In the genomic region with DNA sequence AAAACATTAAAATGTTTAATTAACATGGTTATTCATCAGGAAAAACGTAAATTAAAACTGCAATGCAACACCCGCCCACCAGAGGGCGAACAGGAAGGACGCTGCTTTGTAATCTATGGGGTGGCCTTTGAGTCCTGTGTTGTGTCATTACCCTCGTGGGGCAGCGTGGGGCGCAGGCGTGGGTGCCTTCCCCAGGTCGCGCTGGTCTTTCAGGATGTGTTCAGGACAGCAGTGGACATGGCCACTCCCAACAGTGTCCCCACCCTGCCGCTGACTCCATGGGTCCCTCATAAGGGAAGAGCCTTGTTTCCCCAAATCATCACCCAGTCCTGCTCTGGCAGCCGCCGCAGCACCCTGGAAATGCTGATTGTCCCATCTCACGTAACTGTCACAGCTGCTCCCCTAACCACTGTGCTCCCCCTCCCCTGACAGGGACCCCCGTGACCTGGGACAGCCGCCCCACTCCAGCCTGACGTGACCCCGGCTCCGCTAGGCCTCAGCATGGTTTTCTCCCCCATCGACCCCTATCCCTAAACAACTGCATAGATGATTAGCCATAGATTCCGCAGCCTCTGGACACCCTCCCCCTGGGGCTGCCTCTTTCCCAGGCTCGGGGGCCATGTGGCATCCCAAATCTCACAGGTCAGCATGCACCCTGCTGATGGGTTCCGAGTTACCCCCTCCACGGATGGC, we compare ENCODE assay signal across 8 cellular contexts. TPM values are rescaled to one million over a fixed set of nuclear protein-coding genes. Genes with fewer than 3 reads are reported as not detected.
A peak's percentile ranks its signal among the peaks of the same experiment; 100 is the strongest.
DNase-seq lines count a peak whose midpoint lies in the region; ATAC-seq and TF ChIP-seq lines count a peak whose summit lies in the region.

No MANE protein-coding gene starts in this region.

- in situ Hi-C loops in brain microvascular endothelial cell (cut with HindIII; ENCODE audit: low pct_ligation_motif_present, low sequenced_read_pairs): no loop called here

- peak; percentile 51 for TF ChIP-seq CTCF in HL-60 (IDR thresholded peaks at IDR 0.05; ENCODE audit: insufficient read depth, low read length)
- TF ChIP-seq CTCF in brain microvascular endothelial cell (IDR thresholded peaks at IDR 0.05; ENCODE audit: low read depth, low read length, missing control alignments): peak; percentile 79
- peak; percentile 76 for TF ChIP-seq CTCF in kidney epithelial cell (IDR thresholded peaks at IDR 0.05; ENCODE audit: insufficient read depth, low read length, poor library complexity, severe bottlenecking)

- no peaks in the 10 kb centered on the region for H3K4me1 ChIP-seq in CD4-positive, alpha-beta memory T cell (ENCODE audit: insufficient read depth, low read length)

- H3K4me3 ChIP-seq in CD4-positive, alpha-beta memory T cell (ENCODE audit: low read length in 2 of 2): no peak overlapping the region
- no peak overlapping the region for H3K4me3 ChIP-seq in HL-60 (replicated peaks; ENCODE audit: insufficient read depth, low read length)
- no peak overlapping the region for H3K4me3 ChIP-seq in brain microvascular endothelial cell (ENCODE audit: low read depth, low read length)
- no peak overlapping the region for H3K4me3 ChIP-seq in kidney epithelial cell (ENCODE audit: low read depth, low read length)

- peaks cover 1% of the 10 kb centered on the region for H3K27me3 ChIP-seq in CD4-positive, alpha-beta memory T cell (ENCODE audit: insufficient read depth, low read length)
- no peaks in the 10 kb centered on the region for H3K27me3 ChIP-seq in HL-60 (ENCODE audit: insufficient read depth, poor library complexity, severe bottlenecking)
- peaks cover 2% of the 10 kb centered on the region for H3K27me3 ChIP-seq in brain microvascular endothelial cell (replicated peaks)
- peaks cover 7% of the 10 kb centered on the region for H3K27me3 ChIP-seq in kidney epithelial cell (ENCODE audit: control insufficient read depth, insufficient read depth, low read length)

- POLR2A ChIA-PET in CD4-positive, alpha-beta memory T cell (lab: Charles Lee; ENCODE audit: partially characterized antibody): no interaction called here

- H3K9me3 Mint-ChIP-seq in CD4-positive, alpha-beta memory T cell: no peaks in the 10 kb centered on the region

- H3K27me3 Mint-ChIP-seq in CD4-positive, alpha-beta memory T cell: peaks cover 6 to 9% of the 10 kb centered on the region in 2 donors

- CTCF ChIA-PET in CD4-positive, alpha-beta memory T cell (lab: Charles Lee; ENCODE audit: partially characterized antibody): interaction anchor here (1.1 to 1.7 kb wide), 2 partner anchors 9 to 11 kb away, joined by 3 to 5 read pairs; no protein-coding TSS in a partner anchor

- no peak overlapping the region for H3K4me3 Mint-ChIP-seq in CD4-positive, alpha-beta memory T cell

- peak; percentile 35 to 44 (median 37) for DNase-seq in CD4-positive, alpha-beta memory T cell
- DNase-seq in HL-60 (ENCODE audit: low read depth in 1 of 2, low spot score in 1 of 2) (peak; percentile 13 to 36), T1000 (lab: John Stamatoyannopoulos, UW) (peak; percentile 16), brain microvascular endothelial cell (peak; percentile 25), kidney epithelial cell (ENCODE audit: low read depth) (no peak), cortex of kidney (lab: John Stamatoyannopoulos, UW) (no peak)
- peak; percentile 21 to 54 for DNase-seq in stimulated activated CD4-positive, alpha-beta T cell treated with anti-CD3 and anti-CD28 coated beads, Interleukin-4, amount 100 ng/mL, for 4 hours

- H3K9me3 ChIP-seq in CD4-positive, alpha-beta memory T cell (ENCODE audit: control insufficient read depth in 1 of 2, low read length in 2 of 2): no peaks in the 10 kb centered on the region

- peaks cover 0 to 2% (median 0%) of the 10 kb centered on the region in 4 donors for H3K4me1 Mint-ChIP-seq in CD4-positive, alpha-beta memory T cell

- no peak overlapping the region for H3K27ac Mint-ChIP-seq in CD4-positive, alpha-beta memory T cell

- intact Hi-C loops in CD4-positive, alpha-beta memory T cell (cut with micrococcal nuclease): loop anchor here (10.0 kb wide), 1 partner anchor 682 kb away; no protein-coding TSS in a partner anchor

- no peak overlapping the region for H3K27ac ChIP-seq in CD4-positive, alpha-beta memory T cell (ENCODE audit: low read depth, low read length)
- H3K27ac ChIP-seq in HL-60 (replicated peaks) (no peak overlapping the region), brain microvascular endothelial cell (no peak overlapping the region)

- ATAC-seq in HG02588 (IDR thresholded peaks at IDR 0.05; ENCODE audit: unreplicated experiment): no peak

- no peaks in the 10 kb centered on the region for H3K36me3 ChIP-seq in CD4-positive, alpha-beta memory T cell (ENCODE audit: insufficient read depth, low read length)
- H3K36me3 ChIP-seq in brain microvascular endothelial cell (replicated peaks): no peaks in the 10 kb centered on the region
- no peaks in the 10 kb centered on the region for H3K36me3 ChIP-seq in kidney epithelial cell (ENCODE audit: control insufficient read depth, insufficient read depth, low read length)

- no peaks in the 10 kb centered on the region for H3K36me3 Mint-ChIP-seq in CD4-positive, alpha-beta memory T cell

RNA-seq across cellular contexts. Expression of a gene that starts 36.4 kb away (rescaled TPM):
- total RNA-seq in CD4-positive, alpha-beta memory T cell: not detected
- not detected for polyA plus RNA-seq in CD4-positive, alpha-beta memory T cell
- not detected in 2 replicates for total RNA-seq in kidney epithelial cell

RNA-seq across cellular contexts. Expression of a gene that starts 41.4 kb away (rescaled TPM):
- total RNA-seq in CD4-positive, alpha-beta memory T cell: not detected
- polyA plus RNA-seq in CD4-positive, alpha-beta memory T cell: not detected
- total RNA-seq in kidney epithelial cell: 0.21 TPM in 1 of 2 replicates, not detected in the other

RNA-seq across cellular contexts. Expression of a gene that starts 57.0 kb away (rescaled TPM):
- not detected for total RNA-seq in CD4-positive, alpha-beta memory T cell
- not detected for polyA plus RNA-seq in CD4-positive, alpha-beta memory T cell
- total RNA-seq in kidney epithelial cell: not detected in 2 replicates

Comparison
In these comparisons a context has a peak if more than half of its experiments do, and no peak if none do; other contexts are left out.
1. DNase-seq: peak in CD4-positive, alpha-beta memory T cell (5 of 5), HL-60 (2 of 2), T1000 (single experiment), brain microvascular endothelial cell (single experiment) and stimulated activated CD4-positive, alpha-beta T cell treated with anti-CD3 and anti-CD28 coated beads, Interleukin-4, amount 100 ng/mL, for 4 hours (2 of 2); none in kidney epithelial cell (single experiment) and cortex of kidney (single experiment).
2. Peak in every context shown above with its lines, with median percentiles within 50 percentile points of each other: CTCF ChIP-seq.